Comparison of ENCODE assay signal across 1 cellular context in genomic region chr2:142557391-142557790, GRCh38.
TF ChIP-seq lines count a peak whose summit lies in the region.

No MANE protein-coding gene starts in this region.

TF ChIP-seq in GM23338, 12 proteins besides CTCF, POLR2A, EP300 and RAD21 (continued from another document):
- TF ChIP-seq ZNF462 (CRISPR knock-in tag; IDR thresholded peaks at IDR 0.05) (no peak), EZH2 (IDR thresholded peaks at IDR 0.05; ENCODE audit: low read depth, unreplicated experiment) (no peak), POLR2AphosphoS5 (IDR thresholded peaks at IDR 0.05; ENCODE audit: low read depth) (no peak), CREB1 (CRISPR knock-in tag; IDR thresholded peaks at IDR 0.05; ENCODE audit: low read depth) (no peak)
